1 cellular context compared by ENCODE assay signal in the genomic region with DNA sequence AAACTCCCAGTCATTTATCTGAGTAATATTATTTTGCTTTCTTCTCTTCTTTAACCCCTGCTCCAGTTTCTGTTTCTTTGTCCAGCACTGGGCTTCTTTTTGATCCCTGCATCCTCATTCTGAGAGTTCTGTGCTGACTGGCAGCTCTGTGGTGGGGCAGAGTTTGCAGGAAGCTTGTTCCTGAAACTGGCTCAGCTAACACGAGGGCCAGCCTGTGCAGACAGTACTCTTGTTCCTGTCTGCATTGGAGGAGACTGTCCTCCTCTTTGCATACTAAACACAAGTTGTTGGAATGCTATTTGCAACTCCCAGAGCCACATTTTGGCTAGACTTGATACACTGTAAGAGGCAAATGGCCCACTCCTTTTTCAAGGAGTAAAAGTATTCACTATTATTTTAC.
TF ChIP-seq lines count a peak whose summit lies in the region.

No MANE protein-coding gene starts in this region.

TF ChIP-seq in HepG2, 621 proteins besides CTCF, POLR2A, EP300 and RAD21 (continued from another document):
- TF ChIP-seq, protein P1, sequence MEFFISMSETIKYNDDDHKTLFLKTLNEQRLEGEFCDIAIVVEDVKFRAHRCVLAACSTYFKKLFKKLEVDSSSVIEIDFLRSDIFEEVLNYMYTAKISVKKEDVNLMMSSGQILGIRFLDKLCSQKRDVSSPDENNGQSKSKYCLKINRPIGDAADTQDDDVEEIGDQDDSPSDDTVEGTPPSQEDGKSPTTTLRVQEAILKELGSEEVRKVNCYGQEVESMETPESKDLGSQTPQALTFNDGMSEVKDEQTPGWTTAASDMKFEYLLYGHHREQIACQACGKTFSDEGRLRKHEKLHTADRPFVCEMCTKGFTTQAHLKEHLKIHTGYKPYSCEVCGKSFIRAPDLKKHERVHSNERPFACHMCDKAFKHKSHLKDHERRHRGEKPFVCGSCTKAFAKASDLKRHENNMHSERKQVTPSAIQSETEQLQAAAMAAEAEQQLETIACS (CRISPR knock-in tag; IDR thresholded peaks at IDR 0.05) = no peak
- TF ChIP-seq, protein P2, sequence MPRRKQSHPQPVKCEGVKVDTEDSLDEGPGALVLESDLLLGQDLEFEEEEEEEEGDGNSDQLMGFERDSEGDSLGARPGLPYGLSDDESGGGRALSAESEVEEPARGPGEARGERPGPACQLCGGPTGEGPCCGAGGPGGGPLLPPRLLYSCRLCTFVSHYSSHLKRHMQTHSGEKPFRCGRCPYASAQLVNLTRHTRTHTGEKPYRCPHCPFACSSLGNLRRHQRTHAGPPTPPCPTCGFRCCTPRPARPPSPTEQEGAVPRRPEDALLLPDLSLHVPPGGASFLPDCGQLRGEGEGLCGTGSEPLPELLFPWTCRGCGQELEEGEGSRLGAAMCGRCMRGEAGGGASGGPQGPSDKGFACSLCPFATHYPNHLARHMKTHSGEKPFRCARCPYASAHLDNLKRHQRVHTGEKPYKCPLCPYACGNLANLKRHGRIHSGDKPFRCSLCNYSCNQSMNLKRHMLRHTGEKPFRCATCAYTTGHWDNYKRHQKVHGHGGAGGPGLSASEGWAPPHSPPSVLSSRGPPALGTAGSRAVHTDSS (CRISPR knock-in tag; conservative IDR thresholded peaks at IDR 0.05) = no peak
- no peak for TF ChIP-seq RBM39 (IDR thresholded peaks at IDR 0.05; ENCODE audit: low read depth, low read length, poor library complexity, severe bottlenecking)
- TF ChIP-seq, protein P3, sequence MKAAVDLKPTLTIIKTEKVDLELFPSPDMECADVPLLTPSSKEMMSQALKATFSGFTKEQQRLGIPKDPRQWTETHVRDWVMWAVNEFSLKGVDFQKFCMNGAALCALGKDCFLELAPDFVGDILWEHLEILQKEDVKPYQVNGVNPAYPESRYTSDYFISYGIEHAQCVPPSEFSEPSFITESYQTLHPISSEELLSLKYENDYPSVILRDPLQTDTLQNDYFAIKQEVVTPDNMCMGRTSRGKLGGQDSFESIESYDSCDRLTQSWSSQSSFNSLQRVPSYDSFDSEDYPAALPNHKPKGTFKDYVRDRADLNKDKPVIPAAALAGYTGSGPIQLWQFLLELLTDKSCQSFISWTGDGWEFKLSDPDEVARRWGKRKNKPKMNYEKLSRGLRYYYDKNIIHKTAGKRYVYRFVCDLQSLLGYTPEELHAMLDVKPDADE (CRISPR knock-in tag; IDR thresholded peaks at IDR 0.05) = no peak
